ENCODE assay signal across 4 cellular contexts in genomic region chr17:69444023-69444422, GRCh38.
"Had no signal": no experiment of that assay in that cellular context is flagged by ENCODE, and none has a peak within 500 bp of the region (broad histone marks: within the 10 kb centered on the region; RNA-seq: fewer than 3 reads in every experiment).

No MANE protein-coding gene starts in this region.

- DNase-seq: H9, HCEC 1CT, IMR-90 had no signal

- ATAC-seq: GM23338 had no signal

- H3K4me3 ChIP-seq: GM23338 had no signal

- H3K9me3 Mint-ChIP-seq: GM23338 had no signal

- H3K27ac Mint-ChIP-seq: GM23338, H9 had no signal

- H3K4me3 Mint-ChIP-seq: GM23338, H9 had no signal
